ENCODE assay signal across 1 cellular context in the genomic region with DNA sequence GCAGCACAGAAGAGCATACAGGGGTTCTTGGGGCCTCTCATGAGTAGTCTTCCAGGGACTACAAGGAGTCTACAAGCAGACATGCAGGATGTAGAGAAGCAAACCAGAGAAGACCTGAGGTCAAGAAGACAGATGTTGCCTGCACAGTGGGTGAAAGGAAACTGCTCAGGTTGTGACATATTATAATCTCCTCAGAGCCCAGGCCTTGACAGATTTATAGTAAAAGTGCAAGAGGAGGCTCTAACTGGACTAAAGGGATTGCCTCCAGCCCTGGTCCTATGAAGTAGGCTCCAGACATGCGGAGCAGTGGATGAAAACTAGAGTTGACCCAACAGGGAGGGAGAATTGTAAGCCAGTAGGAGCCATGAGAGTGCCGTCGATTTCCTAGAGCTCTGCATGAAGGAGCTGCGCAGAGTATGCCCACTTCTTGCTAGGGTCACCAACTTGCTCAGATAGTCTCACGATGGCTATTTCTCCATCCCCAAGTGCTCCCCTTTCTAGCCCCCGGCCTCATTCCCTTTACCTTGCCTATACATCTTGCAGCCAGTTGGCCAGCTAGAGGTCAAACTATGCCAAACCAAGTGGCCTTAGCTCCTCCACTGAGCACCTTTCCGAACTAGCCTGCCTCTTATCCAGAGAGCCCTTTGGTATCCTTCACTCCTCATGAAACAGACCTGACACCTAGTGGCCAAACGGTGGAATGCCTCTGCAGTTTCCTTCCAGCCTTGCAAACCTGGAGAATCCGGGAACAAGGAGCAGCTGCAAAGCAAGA.
TF ChIP-seq lines count a peak whose summit lies in the region.

No MANE protein-coding gene starts in this region.

TF ChIP-seq in IMR-90, 13 proteins besides CTCF, POLR2A, EP300 and RAD21 (continued from another document):
- TF ChIP-seq, protein P1, sequence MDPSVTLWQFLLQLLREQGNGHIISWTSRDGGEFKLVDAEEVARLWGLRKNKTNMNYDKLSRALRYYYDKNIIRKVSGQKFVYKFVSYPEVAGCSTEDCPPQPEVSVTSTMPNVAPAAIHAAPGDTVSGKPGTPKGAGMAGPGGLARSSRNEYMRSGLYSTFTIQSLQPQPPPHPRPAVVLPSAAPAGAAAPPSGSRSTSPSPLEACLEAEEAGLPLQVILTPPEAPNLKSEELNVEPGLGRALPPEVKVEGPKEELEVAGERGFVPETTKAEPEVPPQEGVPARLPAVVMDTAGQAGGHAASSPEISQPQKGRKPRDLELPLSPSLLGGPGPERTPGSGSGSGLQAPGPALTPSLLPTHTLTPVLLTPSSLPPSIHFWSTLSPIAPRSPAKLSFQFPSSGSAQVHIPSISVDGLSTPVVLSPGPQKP (IDR thresholded peaks at IDR 0.05; ENCODE audit: borderline replicate concordance, low read depth, low read length) = no peak
TF ChIP-seq in IMR-90: peak in this region for 1.
